ENCODE assay signal across 9 cellular contexts in genomic region chr10:80472234-80473095, GRCh38. TPM values are rescaled to one million over a fixed set of nuclear protein-coding genes. Genes with fewer than 3 reads are reported as not detected.
DNase-seq lines count a peak whose midpoint lies in the region; ATAC-seq lines count a peak whose summit lies in the region.
"Had no signal": no experiment of that assay in that cellular context is flagged by ENCODE, and none has a peak within 500 bp of the region (broad histone marks: within the 10 kb centered on the region; RNA-seq: fewer than 3 reads in every experiment).

No MANE protein-coding gene starts in this region.

- H3K4me3 ChIP-seq in adipocyte (ENCODE audit: low read length) (peak overlapping the region; percentile 40), right cardiac atrium (ENCODE audit: low read length) (no peak overlapping the region)

- H3K27me3 ChIP-seq in adipocyte (replicated peaks; ENCODE audit: control insufficient read depth, insufficient read depth, low read length) (no peaks in the 10 kb centered on the region), right cardiac atrium (ENCODE audit: control insufficient read depth, insufficient read depth) (no peaks in the 10 kb centered on the region)

- intact Hi-C loops in right cardiac atrium (cut with DNase I), result no loop called here

- peaks cover 37 to 61% (median 54%) of the 10 kb centered on the region in 3 donors for H3K4me1 Mint-ChIP-seq in naive B cell

- DNase-seq in Caki2 (ENCODE audit: low read depth) (peak; percentile 91), adipocyte (ENCODE audit: low read depth) (peak; percentile 90), naive B cell (no peak), NCI-H1417 treated with DMSO at 0.1 percent for 48 hours (lab: John Stamatoyannopoulos, UW) (no peak), GDM1 (lab: John Stamatoyannopoulos, UW) (no peak), right cardiac atrium (no peak)

- peak overlapping the region in 5 of 6 donors; percentile 5 to 86 (median 35) for H3K27ac Mint-ChIP-seq in naive B cell

- 58% methylated on average over 9 of the region's 9 CpGs for WGBS in right cardiac atrium

- H3K27me3 Mint-ChIP-seq in naive B cell, result no peaks in the 10 kb centered on the region

- H3K36me3 Mint-ChIP-seq in naive B cell, result peaks cover 13 to 16% of the 10 kb centered on the region in 2 donors

- peaks cover 0 to 6% (median 4%) of the 10 kb centered on the region in 7 donors for H3K9me3 Mint-ChIP-seq in naive B cell
- H3K9me3 Mint-ChIP-seq: neural crest cell had no signal

- peak; percentile 88 for ATAC-seq in GM19397 (IDR thresholded peaks at IDR 0.05; ENCODE audit: unreplicated experiment)
- peak; percentile 98 for ATAC-seq in HG03378 (IDR thresholded peaks at IDR 0.05; ENCODE audit: unreplicated experiment)
- peak; percentile 72 to 82 for ATAC-seq in naive B cell (ENCODE audit: low read depth in 2 of 2)
- no peak for ATAC-seq in right cardiac atrium

- H3K4me1 ChIP-seq in adipocyte (ENCODE audit: control insufficient read depth, insufficient read depth, low read length) (peaks cover 88% of the 10 kb centered on the region), right cardiac atrium (ENCODE audit: control insufficient read depth, insufficient read depth, low read length) (peaks cover 33% of the 10 kb centered on the region)

- peaks cover 35% of the 10 kb centered on the region for H3K36me3 ChIP-seq in adipocyte (ENCODE audit: control insufficient read depth, insufficient read depth, low read length, severe bottlenecking)

- H3K9me3 ChIP-seq in adipocyte (ENCODE audit: control insufficient read depth, low read length) (peaks cover under 1% of the 10 kb centered on the region), right cardiac atrium (ENCODE audit: control insufficient read depth, low read length) (no peaks in the 10 kb centered on the region)

- H3K9ac ChIP-seq in adipocyte (ENCODE audit: low read length), result peak overlapping the region; percentile 71

- H3K4me3 Mint-ChIP-seq in naive B cell, result peak overlapping the region in 4 of 8 donors; percentile 21 to 44 (median 26)
- H3K4me3 Mint-ChIP-seq: neural crest cell had no signal

- no peak overlapping the region for H3K27ac ChIP-seq in right cardiac atrium (ENCODE audit: low read length)

- in situ Hi-C loops in Caki2 (cut with HindIII; ENCODE audit: low pct_unique_long_range_greater_than_20kb, low sequenced_read_pairs), result no loop called here

RNA-seq across cellular contexts. Expression of gene TSPAN14, which starts 18.4 kb away (rescaled TPM):
- 57.1 and 92.5 TPM in 2 replicates for total RNA-seq in Caki2 (2014; rRNA removed; shearing (Covaris generic); ENCODE audit: low replicate concordance)
- polyA plus RNA-seq in naive B cell (ENCODE audit: low read depth in 6 of 6), result 10 to 100 TPM; 31.0 to 60.8 (median 38.1) TPM
- total RNA-seq in right cardiac atrium, result 10 to 100 TPM; 24.4 to 44.1 (median 34.1) TPM
- polyA plus RNA-seq in right cardiac atrium, result 27.6 TPM

Comparison
In these comparisons a context has a peak if more than half of its experiments do, and no peak if none do; other contexts are left out.
1. DNase-seq: peak in Caki2 (single experiment) and adipocyte (single experiment); none in naive B cell (single experiment), NCI-H1417 treated with DMSO at 0.1 percent for 48 hours (single experiment), GDM1 (single experiment) and right cardiac atrium (0 of 3).
2. ATAC-seq: peak in GM19397 (single experiment), HG03378 (single experiment) and naive B cell (2 of 2); none in right cardiac atrium (0 of 2).